8 cellular contexts compared by ENCODE assay signal in the genomic region with DNA sequence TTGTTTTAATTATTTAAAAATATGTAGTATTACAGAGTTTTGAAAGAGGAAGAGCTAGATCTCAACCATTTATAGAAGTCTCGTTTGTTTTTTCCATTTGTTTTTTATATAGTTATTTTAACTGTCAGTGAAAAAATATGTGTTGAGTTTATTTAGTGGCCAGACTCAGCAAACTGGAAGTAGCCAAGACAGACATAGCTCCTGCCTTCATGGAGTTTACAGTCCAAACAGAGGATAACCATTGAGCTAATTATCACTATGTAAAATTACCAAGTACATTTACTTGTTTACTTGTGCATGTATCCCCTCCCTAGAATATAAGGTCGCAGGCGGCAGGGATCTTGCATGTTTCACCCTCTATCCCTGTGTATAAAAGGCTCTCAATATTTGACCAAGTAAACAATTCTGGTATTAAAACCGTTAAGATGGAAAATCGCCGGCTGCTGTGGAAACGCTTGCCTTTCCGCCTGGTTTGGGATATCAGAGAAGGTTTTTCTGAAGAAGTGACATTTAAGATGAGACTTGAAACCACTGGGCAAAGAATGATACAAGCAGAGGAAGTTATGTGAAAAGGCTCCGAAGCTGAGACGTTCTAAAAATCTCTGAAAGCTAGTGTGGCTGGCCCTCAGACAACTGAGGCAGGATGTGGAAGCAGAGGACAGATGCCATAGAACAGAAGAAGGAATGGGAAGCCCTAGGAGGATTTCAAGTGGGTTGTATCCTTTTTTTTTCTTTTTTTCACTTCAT. TPM values are rescaled to one million over a fixed set of nuclear protein-coding genes. Genes with fewer than 3 reads are reported as not detected.
DNase-seq lines count a peak whose midpoint lies in the region; ATAC-seq, FAIRE-seq and TF ChIP-seq lines count a peak whose summit lies in the region.

No MANE protein-coding gene starts in this region.

- H3K27me3 Mint-ChIP-seq in T-cell = peaks cover 0 to 3% of the 10 kb centered on the region in 2 donors

- no peaks in the 10 kb centered on the region for H3K36me3 ChIP-seq in H7 (replicated peaks; ENCODE audit: control insufficient read depth, insufficient read depth, low read length)
- no peaks in the 10 kb centered on the region for H3K36me3 ChIP-seq in small intestine (ENCODE audit: control insufficient read depth in 2 of 2, insufficient read depth in 2 of 2, low read length in 2 of 2)

- peaks cover 2 to 14% of the 10 kb centered on the region in 2 donors for H3K4me1 ChIP-seq in small intestine (ENCODE audit: control insufficient read depth in 2 of 2, insufficient read depth in 1 of 2, low read depth in 1 of 2, low read length in 1 of 2)

- H3K9me3 Mint-ChIP-seq in T-cell = no peaks in the 10 kb centered on the region

- POLR2A ChIA-PET in T-cell (lab: Charles Lee) = interaction anchor here (0.6 to 1.5 kb wide), 5 partner anchors 45 to 113 kb away, joined by 3 to 4 read pairs (median 3); a partner anchor contains a TSS

- no peaks in the 10 kb centered on the region for H3K9me3 ChIP-seq in small intestine (ENCODE audit: control insufficient read depth, low read depth)

- H3K27ac ChIP-seq in small intestine (ENCODE audit: low read depth in 1 of 2, low read length in 1 of 2) = peak overlapping the region in 1 of 2 donors; percentile 54

- no peaks in the 10 kb centered on the region for H3K36me3 Mint-ChIP-seq in T-cell

- TF ChIP-seq CTCF in foreskin fibroblast (IDR thresholded peaks at IDR 0.05; ENCODE audit: low read depth, low read length) = no peak

- H3K27me3 ChIP-seq in H7 (ENCODE audit: control insufficient read depth, insufficient read depth, low read length) (no peaks in the 10 kb centered on the region), small intestine (ENCODE audit: control insufficient read depth in 2 of 2, insufficient read depth in 2 of 2, low read length in 2 of 2) (no peaks in the 10 kb centered on the region)

- peak overlapping the region in 2 of 3 donors; percentile 99 to 100 for H3K4me3 Mint-ChIP-seq in T-cell

- peak overlapping the region; percentile 74; the same call in 1 of the 2 replicates for H3K4me3 ChIP-seq in H7 (ENCODE audit: insufficient read depth, low read depth, low read length)
- H3K4me3 ChIP-seq in foreskin fibroblast (ENCODE audit: low read depth in 1 of 2, low read length in 2 of 2) = peak overlapping the region; percentile 57 to 82
- H3K4me3 ChIP-seq in small intestine (ENCODE audit: low read depth in 1 of 2, low read length in 2 of 2) = peak overlapping the region; percentile 89 to 100

- CTCF ChIA-PET in T-cell (lab: Charles Lee) = interaction anchor here (0.6 to 2.2 kb wide), 5 partner anchors 16 to 126 kb away, joined by 3 to 7 read pairs (median 4); no protein-coding TSS in a partner anchor

- H3K27ac Mint-ChIP-seq in T-cell = peak overlapping the region; percentile 100

- ATAC-seq in T-cell (replicated peaks in 1 of 4) (no peak), GM21447 (IDR thresholded peaks at IDR 0.05; ENCODE audit: unreplicated experiment) (no peak)

- peaks cover 33 to 46% (median 39%) of the 10 kb centered on the region in 3 donors for H3K4me1 Mint-ChIP-seq in T-cell

- no peak for FAIRE-seq in small intestine (lab: Jason Lieb, UNC)

- no peak for DNase-seq in H7
- peak in 1 of 34 experiments; percentile 13 for DNase-seq in T-cell
- DNase-seq in foreskin fibroblast = no peak
- no peak for DNase-seq in small intestine
- no peak for DNase-seq in DMS 273 (lab: John Stamatoyannopoulos, UW; ENCODE audit: unreplicated experiment)
- no peak for DNase-seq in NCI-H2029 (lab: John Stamatoyannopoulos, UW)
- DNase-seq in NCI-H2029 treated with DMSO at 0.1 percent for 48 hours (lab: John Stamatoyannopoulos, UW) = no peak

- WGBS in small intestine, 3 donors = 66 to 75% (median 70%) methylated on average over 10 of the region's 10 CpGs

RNA-seq across cellular contexts. Expression of a gene that starts 1.3 kb away (rescaled TPM):
- total RNA-seq in H7 (2014; rRNA removed; shearing (Covaris generic)) = 149 and 177 TPM in 2 replicates
- 100 to 1,000 TPM; 229 to 359 (median 256) TPM for total RNA-seq in T-cell
- 100 to 1,000 TPM in 2 of 3 donors, 10 to 100 TPM in 1; 78.9 to 136 (median 125) TPM for polyA plus RNA-seq in small intestine
